Comparison of ENCODE assay signal across 8 cellular contexts in genomic region chr2:60882971-60883753, GRCh38. TPM values are rescaled to one million over a fixed set of nuclear protein-coding genes. Genes with fewer than 3 reads are reported as not detected.
DNase-seq lines count a peak whose midpoint lies in the region; ATAC-seq, FAIRE-seq and TF ChIP-seq lines count a peak whose summit lies in the region.

No MANE protein-coding gene starts in this region.

- no peak for FAIRE-seq in D721Med (lab: Jason Lieb, UNC)

- in situ Hi-C loops in Panc1 (cut with HindIII; ENCODE audit: low pct_unique_long_range_greater_than_20kb, low sequenced_read_pairs): no loop called here

- H3K4me2 ChIP-seq in mesenchymal stem cell (ENCODE audit: low read length, poor library complexity, severe bottlenecking): peak overlapping the region; percentile 79

- no peak for TF ChIP-seq EP300 in upper lobe of left lung (IDR thresholded peaks at IDR 0.05)

- H4K91ac ChIP-seq in mesenchymal stem cell (ENCODE audit: low read length): no peak overlapping the region

- H4K8ac ChIP-seq in mesenchymal stem cell (ENCODE audit: low read length): no peak overlapping the region

- H3K9me3 ChIP-seq in HEK293 (ENCODE audit: control insufficient read depth, insufficient read depth, low read depth, low read length) (no peaks in the 10 kb centered on the region), Panc1 (ENCODE audit: control insufficient read depth, insufficient read depth, low read depth, low read length) (no peaks in the 10 kb centered on the region), mesenchymal stem cell (ENCODE audit: control insufficient read depth, low read length) (no peaks in the 10 kb centered on the region), upper lobe of left lung (no peaks in the 10 kb centered on the region)

- H3K14ac ChIP-seq in mesenchymal stem cell (ENCODE audit: low read length in 2 of 2): no peak overlapping the region

- H3K4me1 ChIP-seq in HEK293 (ENCODE audit: control insufficient read depth, insufficient read depth, low read length) (peaks cover 21% of the 10 kb centered on the region), Panc1 (ENCODE audit: control insufficient read depth, insufficient read depth, low read length) (peaks cover 29% of the 10 kb centered on the region; the same call in 1 of the 2 replicates), mesenchymal stem cell (ENCODE audit: control insufficient read depth, insufficient read depth, low read depth, low read length) (peaks cover 2% of the 10 kb centered on the region), upper lobe of left lung (peaks cover 31 to 48% (median 38%) of the 10 kb centered on the region in 4 donors)

- no peak overlapping the region for H2AK5ac ChIP-seq in mesenchymal stem cell (ENCODE audit: low read length, severe bottlenecking)

- no peak overlapping the region for H2BK5ac ChIP-seq in mesenchymal stem cell (ENCODE audit: low read depth, low read length, poor library complexity, severe bottlenecking)

- H3K36me3 ChIP-seq in HEK293 (ENCODE audit: control insufficient read depth in 2 of 2, insufficient read depth in 1 of 2, low read length in 2 of 2) (no peaks in the 10 kb centered on the region), Panc1 (ENCODE audit: control insufficient read depth, insufficient read depth, low read length) (no peaks in the 10 kb centered on the region; the same call in 1 of the 2 replicates), mesenchymal stem cell (ENCODE audit: control insufficient read depth in 1 of 2, insufficient read depth in 2 of 2, low read depth in 1 of 2, low read length in 2 of 2) (no peaks in the 10 kb centered on the region), upper lobe of left lung (no peaks in the 10 kb centered on the region)

- no peak for TF ChIP-seq CTCF in HEK293 (tag by site-specific recombination; IDR thresholded peaks at IDR 0.05)
- no peak for TF ChIP-seq CTCF in Panc1 (IDR thresholded peaks at IDR 0.05)
- TF ChIP-seq CTCF in cardiac fibroblast (IDR thresholded peaks at IDR 0.05; ENCODE audit: low read depth, low read length): no peak
- TF ChIP-seq CTCF in upper lobe of left lung (IDR thresholded peaks at IDR 0.05): no peak
- TF ChIP-seq CTCF in D721Med (IDR thresholded peaks at IDR 0.05; ENCODE audit: insufficient read depth, missing control alignments): no peak

- H3K79me1 ChIP-seq in mesenchymal stem cell (replicated peaks; ENCODE audit: low read length, poor library complexity, severe bottlenecking): peaks cover 6% of the 10 kb centered on the region

- H3K4me3 ChIP-seq in HEK293 (ENCODE audit: low read depth, low read length) (peak overlapping the region; percentile 97), Panc1 (ENCODE audit: low read depth in 2 of 2, low read length in 2 of 2) (peak overlapping the region; percentile 85 to 87), cardiac fibroblast (replicated peaks in 1 of 2; ENCODE audit: low read depth in 2 of 2, low read length in 2 of 2) (peak overlapping the region; percentile 63 to 74), mesenchymal stem cell (ENCODE audit: insufficient read depth in 1 of 2, low read depth in 1 of 2, low read length in 2 of 2) (peak overlapping the region in 1 of 2 experiments; percentile 91), upper lobe of left lung (peak overlapping the region; percentile 81 to 92 (median 86))

- H3K18ac ChIP-seq in mesenchymal stem cell (ENCODE audit: low read depth in 1 of 2, low read length in 2 of 2): peak overlapping the region in 1 of 2 experiments; percentile 57

- no peaks in the 10 kb centered on the region for H3K27me3 ChIP-seq in Panc1 (ENCODE audit: control insufficient read depth, insufficient read depth, low read length)
- H3K27me3 ChIP-seq in mesenchymal stem cell (ENCODE audit: control insufficient read depth in 1 of 2, insufficient read depth in 1 of 2, low read length in 2 of 2): no peaks in the 10 kb centered on the region
- H3K27me3 ChIP-seq in upper lobe of left lung: no peaks in the 10 kb centered on the region

- peak in 1 of 4 donors; percentile 58 for TF ChIP-seq POLR2A in upper lobe of left lung (IDR thresholded peaks at IDR 0.05)

- POLR2A ChIA-PET in HEK293 (lab: Yijun Ruan, JAX): interaction anchor here (1.7 kb wide), 1 partner anchor 147 kb away, joined by 6 read pairs; no protein-coding TSS in a partner anchor
- POLR2A ChIA-PET in Panc1 (lab: Charles Lee): no interaction called here

- BruUV-seq in Panc1 (replicated peaks; lab: Mats Ljungman, UMichigan): no TSS peak

- no peak overlapping the region for H2AFZ ChIP-seq in mesenchymal stem cell (ENCODE audit: low read depth, low read length)

- H2BK15ac ChIP-seq in mesenchymal stem cell (ENCODE audit: low read depth, poor library complexity, severe bottlenecking): no peak overlapping the region

- H3K9ac ChIP-seq in mesenchymal stem cell (ENCODE audit: low read length): peak overlapping the region; percentile 98

- peak overlapping the region in 1 of 2 experiments; percentile 18 for H2BK12ac ChIP-seq in mesenchymal stem cell (ENCODE audit: low read length in 2 of 2)

- intact Hi-C loops in Panc1 (cut with micrococcal nuclease; ENCODE audit: unreplicated experiment): loop anchor here (10.0 kb wide), 1 partner anchor 88 kb away; no protein-coding TSS in a partner anchor

- no peak overlapping the region for H2BK120ac ChIP-seq in mesenchymal stem cell (ENCODE audit: low read depth, low read length)

- no peak for ATAC-seq in Panc1
- no peak for ATAC-seq in upper lobe of left lung (ENCODE audit: low FRiP score in 2 of 2)

- CTCF ChIA-PET in HEK293 (lab: Yijun Ruan, JAX): interaction anchor here (0.6 to 0.7 kb wide), 5 partner anchors 13 to 169 kb away, joined by 3 to 7 read pairs (median 3); no protein-coding TSS in a partner anchor
- CTCF ChIA-PET in Panc1 (lab: Charles Lee): no interaction called here

- peak overlapping the region; percentile 53; the same call in 1 of the 2 replicates for H3K27ac ChIP-seq in HEK293 (ENCODE audit: extremely low read depth, low read depth, low read length)
- peak overlapping the region; percentile 97 for H3K27ac ChIP-seq in Panc1 (ENCODE audit: low read length)
- no peak overlapping the region for H3K27ac ChIP-seq in mesenchymal stem cell (ENCODE audit: low read length, poor library complexity, severe bottlenecking)
- H3K27ac ChIP-seq in upper lobe of left lung: peak overlapping the region; percentile 98 to 100 (median 100)

- WGBS in mesenchymal stem cell: 21% methylated on average over 7 of the region's 8 CpGs
- 4 to 12% methylated on average over 8 of the region's 8 CpGs for WGBS in upper lobe of left lung, 2 donors

- no peak overlapping the region for H3K23ac ChIP-seq in mesenchymal stem cell (ENCODE audit: low read length in 2 of 2)

- H3K4ac ChIP-seq in mesenchymal stem cell (ENCODE audit: low read depth in 1 of 2, low read length in 2 of 2): no peak overlapping the region

- peak; percentile 32 for DNase-seq in SHP77 treated with DMSO at 0.1 percent for 48 hours (lab: John Stamatoyannopoulos, UW)
- DNase-seq in SHP77 (lab: John Stamatoyannopoulos, UW): no peak
- no peak for DNase-seq in Panc1 (ENCODE audit: low read depth, low spot score)
- DNase-seq in cardiac fibroblast (ENCODE audit: low read depth in 2 of 2): peak; percentile 15 to 32
- peak; percentile 38 for DNase-seq in mesenchymal stem cell
- DNase-seq in upper lobe of left lung: no peak
- no peak for DNase-seq in D721Med (ENCODE audit: insufficient read length, low spot score)

TF ChIP-seq in HEK293, 187 proteins besides CTCF, POLR2A, EP300 and RAD21:
- no peak for TF ChIP-seq ZNF311 (tag by site-specific recombination; IDR thresholded peaks at IDR 0.05; ENCODE audit: borderline replicate concordance)
- TF ChIP-seq ZBTB20 (tag by site-specific recombination; IDR thresholded peaks at IDR 0.05): peak; percentile 41
- peak; percentile 57 for TF ChIP-seq PRDM1 (tag by site-specific recombination; IDR thresholded peaks at IDR 0.05)

RNA-seq across cellular contexts. Expression of gene REL, which starts 1.8 kb away (rescaled TPM):
- 10.0 TPM for total RNA-seq in Panc1 (2021; ENCODE audit: unreplicated experiment)
- 2.5 TPM for polyA plus RNA-seq in Panc1 (2012; ENCODE audit: insufficient read length)
- polyA plus RNA-seq in mesenchymal stem cell (2013, experiment 1 of 2): 3.1 TPM
- polyA plus RNA-seq in mesenchymal stem cell (2013, experiment 2 of 2): 2.7 TPM
- 10 to 100 TPM; 17.8 to 49.5 (median 29.6) TPM for total RNA-seq in upper lobe of left lung

Comparison
In these comparisons a context has a peak if more than half of its experiments do, and no peak if none do; other contexts are left out.
1. DNase-seq: peak in SHP77 treated with DMSO at 0.1 percent for 48 hours (single experiment), cardiac fibroblast (2 of 2) and mesenchymal stem cell (single experiment); none in SHP77 (0 of 2), Panc1 (single experiment), upper lobe of left lung (0 of 2) and D721Med (single experiment).